In genomic region chr5:36944607-36945225, GRCh38 we compare ENCODE assay signal across 9 cellular contexts.
DNase-seq lines count a peak whose midpoint lies in the region; ATAC-seq, FAIRE-seq and TF ChIP-seq lines count a peak whose summit lies in the region.
"Had no signal": no experiment of that assay in that cellular context is flagged by ENCODE, and none has a peak within 500 bp of the region (broad histone marks: within the 10 kb centered on the region; RNA-seq: fewer than 3 reads in every experiment).

No MANE protein-coding gene starts in this region.

- CTCF ChIA-PET in activated CD4-positive, alpha-beta T cell treated with anti-CD3 and anti-CD28 coated beads, Interleukin-2, amount 10 ng/mL, durations not matched to agents 7 days and 5 days (lab: Charles Lee): interaction anchor here (2.2 kb wide), 1 partner anchor 11 kb away, joined by 11 read pairs; no protein-coding TSS in a partner anchor

- no peak overlapping the region for H3K9ac ChIP-seq in astrocyte (ENCODE audit: low read length)

- H3K36me3 Mint-ChIP-seq in activated CD4-positive, alpha-beta T cell treated with anti-CD3 and anti-CD28 coated beads, Interleukin-2, amount 10 ng/mL, durations not matched to agents 7 days and 5 days (ENCODE audit: low read depth): no peaks in the 10 kb centered on the region
- H3K36me3 Mint-ChIP-seq in astrocyte (ENCODE audit: low read depth, unreplicated experiment): no peaks in the 10 kb centered on the region

- no peaks in the 10 kb centered on the region for H3K27me3 Mint-ChIP-seq in activated CD4-positive, alpha-beta T cell treated with anti-CD3 and anti-CD28 coated beads, Interleukin-2, amount 10 ng/mL, durations not matched to agents 7 days and 5 days
- H3K27me3 Mint-ChIP-seq in astrocyte (ENCODE audit: low read depth, unreplicated experiment): no peaks in the 10 kb centered on the region
- H3K27me3 Mint-ChIP-seq: stimulated activated naive CD8-positive, alpha-beta T cell treated with anti-CD3 and anti-CD28 coated beads, Interleukin-15, Interleukin-2, amounts not matched to agents 100 ng/mL and 50 ng/mL, for 24 hours had no signal

- peak; percentile 16 for DNase-seq in activated CD4-positive, alpha-beta T cell treated with anti-CD3 and anti-CD28 coated beads, Interleukin-2, amount 10 ng/mL, durations not matched to agents 7 days and 5 days
- no peak for DNase-seq in activated CD4-positive, alpha-beta T cell treated with anti-CD3 and anti-CD28 coated beads, Interleukin-2, amount 50 U/mL, for 48 hours
- DNase-seq in NCI-H2029 (lab: John Stamatoyannopoulos, UW) (peak; percentile 5), astrocyte (ENCODE audit: low read depth) (peak; percentile 49), left lung (no peak), HuH-7.5 (ENCODE audit: low spot score) (no peak)

- H3K27ac Mint-ChIP-seq in activated CD4-positive, alpha-beta T cell treated with anti-CD3 and anti-CD28 coated beads, Interleukin-2, amount 10 ng/mL, durations not matched to agents 7 days and 5 days: no peak overlapping the region
- no peak overlapping the region for H3K27ac Mint-ChIP-seq in astrocyte (ENCODE audit: unreplicated experiment)
- H3K27ac Mint-ChIP-seq: stimulated activated naive CD8-positive, alpha-beta T cell treated with anti-CD3 and anti-CD28 coated beads, Interleukin-15, Interleukin-2, amounts not matched to agents 100 ng/mL and 50 ng/mL, for 24 hours had no signal

- no peak overlapping the region for H3K4me2 ChIP-seq in astrocyte (ENCODE audit: low read length)

- H3K79me2 ChIP-seq in astrocyte (ENCODE audit: insufficient read depth, low read length): peaks cover 92% of the 10 kb centered on the region

- H3K4me1 ChIP-seq in astrocyte (ENCODE audit: insufficient read depth, low read length) (no peaks in the 10 kb centered on the region), left lung (peaks cover 7 to 48% of the 10 kb centered on the region in 2 donors)

- H3K4me3 Mint-ChIP-seq in activated CD4-positive, alpha-beta T cell treated with anti-CD3 and anti-CD28 coated beads, Interleukin-2, amount 10 ng/mL, durations not matched to agents 7 days and 5 days: no peak overlapping the region
- no peak overlapping the region for H3K4me3 Mint-ChIP-seq in astrocyte (ENCODE audit: unreplicated experiment)
- H3K4me3 Mint-ChIP-seq: stimulated activated naive CD8-positive, alpha-beta T cell treated with anti-CD3 and anti-CD28 coated beads, Interleukin-15, Interleukin-2, amounts not matched to agents 100 ng/mL and 50 ng/mL, for 24 hours had no signal

- H4K20me1 ChIP-seq in astrocyte (ENCODE audit: insufficient read depth, low read length): peaks cover 61% of the 10 kb centered on the region

- POLR2A ChIA-PET in activated CD4-positive, alpha-beta T cell treated with anti-CD3 and anti-CD28 coated beads, Interleukin-2, amount 10 ng/mL, durations not matched to agents 7 days and 5 days (lab: Charles Lee): no interaction called here

- intact Hi-C loops in left lung (cut with DNase I): loop anchor here in 1 of 2 donors (10.0 kb wide), 1 partner anchor 70 kb away; the partner anchor contains the start of gene NIPBL

- H2AFZ ChIP-seq in astrocyte (ENCODE audit: low read depth, low read length): no peak overlapping the region

- H3K27me3 ChIP-seq in astrocyte (ENCODE audit: insufficient read depth, low read length) (no peaks in the 10 kb centered on the region), left lung (no peaks in the 10 kb centered on the region)

- no peaks in the 10 kb centered on the region for H3K9me3 ChIP-seq in astrocyte (ENCODE audit: insufficient read depth, low read depth, low read length)
- no peaks in the 10 kb centered on the region for H3K9me3 ChIP-seq in left lung

- TF ChIP-seq CTCF in astrocyte (IDR thresholded peaks at IDR 0.05; ENCODE audit: insufficient read depth, low read depth, low read length) (peak; percentile 57), left lung (IDR thresholded peaks at IDR 0.05) (peak; percentile 54 to 60)

- no peak for FAIRE-seq in astrocyte (lab: Jason Lieb, UNC)

- H3K9me3 Mint-ChIP-seq in activated CD4-positive, alpha-beta T cell treated with anti-CD3 and anti-CD28 coated beads, Interleukin-2, amount 10 ng/mL, durations not matched to agents 7 days and 5 days: no peaks in the 10 kb centered on the region
- no peaks in the 10 kb centered on the region for H3K9me3 Mint-ChIP-seq in astrocyte (ENCODE audit: unreplicated experiment)
- H3K9me3 Mint-ChIP-seq: stimulated activated naive CD8-positive, alpha-beta T cell treated with anti-CD3 and anti-CD28 coated beads, Interleukin-15, Interleukin-2, amounts not matched to agents 100 ng/mL and 50 ng/mL, for 24 hours had no signal

- ATAC-seq in left lung: peak; percentile 29
- no peak for ATAC-seq in HG03159 (IDR thresholded peaks at IDR 0.05; ENCODE audit: unreplicated experiment)
- ATAC-seq in HG03175 (IDR thresholded peaks at IDR 0.05; ENCODE audit: unreplicated experiment): no peak

- H3K4me3 ChIP-seq in astrocyte (ENCODE audit: insufficient read depth, low read depth, low read length): no peak overlapping the region
- H3K4me3 ChIP-seq in left lung: no peak overlapping the region

- peaks cover 7% of the 10 kb centered on the region for H3K4me1 Mint-ChIP-seq in activated CD4-positive, alpha-beta T cell treated with anti-CD3 and anti-CD28 coated beads, Interleukin-2, amount 10 ng/mL, durations not matched to agents 7 days and 5 days
- peaks cover 41% of the 10 kb centered on the region for H3K4me1 Mint-ChIP-seq in astrocyte (ENCODE audit: low read depth, unreplicated experiment)

- H3K36me3 ChIP-seq in astrocyte (ENCODE audit: insufficient read depth, low read length): no peaks in the 10 kb centered on the region
- H3K36me3 ChIP-seq in left lung: no peaks in the 10 kb centered on the region

- H3K27ac ChIP-seq in astrocyte (ENCODE audit: low read depth, low read length) (no peak overlapping the region), left lung (no peak overlapping the region)

Comparison
In these comparisons a context has a peak if more than half of its experiments do, and no peak if none do; other contexts are left out.
1. DNase-seq: peak in activated CD4-positive, alpha-beta T cell treated with anti-CD3 and anti-CD28 coated beads, Interleukin-2, amount 10 ng/mL, durations not matched to agents 7 days and 5 days (single experiment), NCI-H2029 (single experiment) and astrocyte (single experiment); none in activated CD4-positive, alpha-beta T cell treated with anti-CD3 and anti-CD28 coated beads, Interleukin-2, amount 50 U/mL, for 48 hours (0 of 2), left lung (0 of 2) and HuH-7.5 (single experiment).